8 cellular contexts compared by ENCODE assay signal in genomic region chr9:92764381-92764987, GRCh38. TPM values are rescaled to one million over a fixed set of nuclear protein-coding genes. Genes with fewer than 3 reads are reported as not detected.
DNase-seq lines count a peak whose midpoint lies in the region; ATAC-seq, FAIRE-seq and TF ChIP-seq lines count a peak whose summit lies in the region.

TSS of gene BICD2 (minus strand) at chr9:92764833. CDS start at chr9:92764744, 89 bp downstream.

- H3K27ac ChIP-seq in lung (ENCODE audit: low read depth in 1 of 2, low read length in 1 of 2) (peak within 1 kb of the TSS; percentile 99 to 100), tibial artery (peak within 1 kb of the TSS; percentile 95)

- H3K27ac Mint-ChIP-seq in activated CD8-positive, alpha-beta memory T cell treated with anti-CD3 and anti-CD28 coated beads, Interleukin-2, amount 10 ng/mL, durations not matched to agents 7 days and 5 days = peak within 1 kb of the TSS; percentile 95
- H3K27ac Mint-ChIP-seq in central memory CD8-positive, alpha-beta T cell (ENCODE audit: low read depth) = peak within 1 kb of the TSS; percentile 88

- peaks cover 19 to 22% of the 10 kb centered on the region in 2 donors for H3K4me1 ChIP-seq in lung (ENCODE audit: control insufficient read depth in 2 of 2, insufficient read depth in 2 of 2, low read length in 2 of 2)
- peaks cover 0 to 52% (median 44%) of the 10 kb centered on the region in 4 donors for H3K4me1 ChIP-seq in tibial artery

- H3K36me3 Mint-ChIP-seq in activated CD8-positive, alpha-beta memory T cell treated with anti-CD3 and anti-CD28 coated beads, Interleukin-2, amount 10 ng/mL, durations not matched to agents 7 days and 5 days = no peaks in the 10 kb centered on the region
- peaks cover 6% of the 10 kb centered on the region for H3K36me3 Mint-ChIP-seq in central memory CD8-positive, alpha-beta T cell (ENCODE audit: insufficient read depth)

- H3K4me1 Mint-ChIP-seq in activated CD8-positive, alpha-beta memory T cell treated with anti-CD3 and anti-CD28 coated beads, Interleukin-2, amount 10 ng/mL, durations not matched to agents 7 days and 5 days = peaks cover 49% of the 10 kb centered on the region
- H3K4me1 Mint-ChIP-seq in central memory CD8-positive, alpha-beta T cell = peaks cover 44% of the 10 kb centered on the region

- no peak for DNase-seq in activated CD8-positive, alpha-beta memory T cell treated with anti-CD3 and anti-CD28 coated beads, Interleukin-2, amount 10 ng/mL, durations not matched to agents 7 days and 5 days
- DNase-seq in activated CD8-positive, alpha-beta memory T cell treated with anti-CD3 and anti-CD28 coated beads, Interleukin-2, amount 50 U/mL, for 48 hours = no peak
- no peak for DNase-seq in Jurkat, Clone E6-1 (ENCODE audit: low read depth, low spot score)
- DNase-seq in central memory CD8-positive, alpha-beta T cell (ENCODE audit: low spot score in 2 of 2) = no peak
- DNase-seq in lung (ENCODE audit: low spot score) (peak; percentile 46), tibial artery (no peak), HuH-7.5 (ENCODE audit: low spot score) (no peak), D721Med (ENCODE audit: insufficient read length, low spot score) (no peak)

- TF ChIP-seq CTCF in lung (IDR thresholded peaks at IDR 0.05; ENCODE audit: control extremely low read depth, extremely low read depth) (no peak), tibial artery (IDR thresholded peaks at IDR 0.05) (no peak), D721Med (IDR thresholded peaks at IDR 0.05; ENCODE audit: insufficient read depth, missing control alignments) (no peak)

- H3K9me3 ChIP-seq in lung (ENCODE audit: control insufficient read depth in 2 of 2, insufficient read depth in 1 of 2, low read length in 1 of 2) (no peaks in the 10 kb centered on the region), tibial artery (no peaks in the 10 kb centered on the region)

- no peaks in the 10 kb centered on the region for H3K27me3 ChIP-seq in lung (ENCODE audit: control insufficient read depth, insufficient read depth)
- H3K27me3 ChIP-seq in tibial artery = no peaks in the 10 kb centered on the region

- no peaks in the 10 kb centered on the region for H3K9me3 Mint-ChIP-seq in activated CD8-positive, alpha-beta memory T cell treated with anti-CD3 and anti-CD28 coated beads, Interleukin-2, amount 10 ng/mL, durations not matched to agents 7 days and 5 days (ENCODE audit: low read depth)
- H3K9me3 Mint-ChIP-seq in central memory CD8-positive, alpha-beta T cell = no peaks in the 10 kb centered on the region

- H3K36me3 ChIP-seq in lung (ENCODE audit: control insufficient read depth in 2 of 2, insufficient read depth in 2 of 2, low read length in 2 of 2) = no peaks in the 10 kb centered on the region
- H3K36me3 ChIP-seq in tibial artery = no peaks in the 10 kb centered on the region

- no peak for ATAC-seq in activated CD8-positive, alpha-beta memory T cell treated with anti-CD3 and anti-CD28 coated beads, Interleukin-2, amount 10 ng/mL, durations not matched to agents 7 days and 5 days
- ATAC-seq in central memory CD8-positive, alpha-beta T cell (replicated peaks; ENCODE audit: extremely low read depth, poor library complexity, severe bottlenecking) = no peak
- peak; percentile 96 for ATAC-seq in lung (ENCODE audit: insufficient read depth, low FRiP score)

- H3K27me3 Mint-ChIP-seq in activated CD8-positive, alpha-beta memory T cell treated with anti-CD3 and anti-CD28 coated beads, Interleukin-2, amount 10 ng/mL, durations not matched to agents 7 days and 5 days = no peaks in the 10 kb centered on the region
- H3K27me3 Mint-ChIP-seq in central memory CD8-positive, alpha-beta T cell = no peaks in the 10 kb centered on the region

- peak within 1 kb of the TSS; percentile 90 for H3K4me3 ChIP-seq in Jurkat, Clone E6-1 (ENCODE audit: low read length)
- H3K4me3 ChIP-seq in lung (peak within 1 kb of the TSS; percentile 79), tibial artery (peak within 1 kb of the TSS; percentile 79 to 99)

- no peak for FAIRE-seq in D721Med (lab: Jason Lieb, UNC)

- CTCF ChIA-PET in activated CD8-positive, alpha-beta memory T cell treated with anti-CD3 and anti-CD28 coated beads, Interleukin-2, amount 10 ng/mL, durations not matched to agents 7 days and 5 days (lab: Charles Lee) = interaction anchor here (0.8 to 2.0 kb wide), 11 partner anchors 11 to 239 kb away, joined by 3 to 14 read pairs (median 4); partner anchors contain the start of gene IPPK

- H3K4me3 Mint-ChIP-seq in activated CD8-positive, alpha-beta memory T cell treated with anti-CD3 and anti-CD28 coated beads, Interleukin-2, amount 10 ng/mL, durations not matched to agents 7 days and 5 days = peak within 1 kb of the TSS; percentile 83
- H3K4me3 Mint-ChIP-seq in central memory CD8-positive, alpha-beta T cell = peak within 1 kb of the TSS; percentile 79

- intact Hi-C loops in tibial artery (cut with DNase I; ENCODE audit: low total_unique reads) = loop anchor here (2.0 to 10.0 kb wide), 2 partner anchors 94 to 650 kb away; partner anchors contain the start of genes IPPK and SPTLC1

- WGBS in lung, 2 donors = 0 to 1% methylated on average over 71 to 74 of the region's 74 CpGs

RNA-seq across cellular contexts. Expression of gene BICD2, which starts in this region (rescaled TPM):
- 10 to 100 TPM; 26.4 to 27.2 TPM for total RNA-seq in activated CD8-positive, alpha-beta memory T cell treated with anti-CD3 and anti-CD28 coated beads, Interleukin-2, amount 10 ng/mL, durations not matched to agents 7 days and 5 days
- polyA plus RNA-seq in Jurkat, Clone E6-1 (2012; ENCODE audit: insufficient read depth, insufficient read length) = 13.2 TPM
- total RNA-seq in lung = 10 to 100 TPM; 32.9 to 33.2 TPM
- 10 to 100 TPM; 13.8 to 20.0 TPM for polyA plus RNA-seq in lung
